21 cellular contexts compared by ENCODE assay signal in genomic region chr18:35189510-35189909, GRCh38.
A peak's percentile ranks its signal among the peaks of the same experiment; 100 is the strongest.
DNase-seq lines count a peak whose midpoint lies in the region; TF ChIP-seq lines count a peak whose summit lies in the region.
"Had no signal": no experiment of that assay in that cellular context is flagged by ENCODE, and none has a peak within 500 bp of the region (broad histone marks: within the 10 kb centered on the region; RNA-seq: fewer than 3 reads in every experiment).

No MANE protein-coding gene starts in this region.

- DNase-seq in NCI-H446 treated with DMSO at 0.1 percent for 48 hours (lab: John Stamatoyannopoulos, UW) (peak; percentile 3), choroid plexus epithelial cell (ENCODE audit: low read depth) (peak; percentile 23), hippocampal formation (lab: John Stamatoyannopoulos, UW) (peak; percentile 39 to 93), putamen (ENCODE audit: low spot score) (peak; percentile 88), NCI-H2196 (lab: John Stamatoyannopoulos, UW; ENCODE audit: unreplicated experiment) (no peak), UCSD-AML1 (lab: John Stamatoyannopoulos, UW; ENCODE audit: unreplicated experiment) (no peak), MV-4-11 (lab: John Stamatoyannopoulos, UW) (no peak)
- no peak for DNase-seq in stimulated activated naive CD4-positive, alpha-beta T cell (lab: John Stamatoyannopoulos, UW)
- DNase-seq: ACHN; activated CD4-positive, alpha-beta T cell treated with anti-CD3 and anti-CD28 coated beads, Interleukin-2, amount 50 U/mL, for 1 hour; Caco-2; DND-41; effector CD8-positive, alpha-beta T cell; GM23248; kidney glomerular epithelial cell; NCI-H1694 treated with DMSO at 0.1 percent for 48 hours; NCI-H2227 treated with DMSO at 0.1 percent for 48 hours; NCI-H774; spleen; stimulated activated CD4-positive, alpha-beta T cell treated with anti-CD3 and anti-CD28 coated beads, Interleukin-2, amount 100 ng/mL, for 48 hours had no signal

- no peak overlapping the region for H3K4me3 ChIP-seq in choroid plexus epithelial cell (ENCODE audit: low read depth, low read length)
- H3K4me3 ChIP-seq: BLaER1 treated with 17β-estradiol and CSF1 and Interleukin-3, amounts not matched to agents 10 nM and 100 nM; GM23248; spleen had no signal

- TF ChIP-seq CTCF in choroid plexus epithelial cell (conservative IDR thresholded peaks at IDR 0.05; ENCODE audit: low read depth, low read length): no peak

Comparison
In these comparisons a context has a peak if more than half of its experiments do, and no peak if none do; other contexts are left out.
1. DNase-seq: peak in NCI-H446 treated with DMSO at 0.1 percent for 48 hours (single experiment), choroid plexus epithelial cell (single experiment), hippocampal formation (2 of 2) and putamen (single experiment); none in NCI-H2196 (single experiment), UCSD-AML1 (single experiment), MV-4-11 (single experiment) and stimulated activated naive CD4-positive, alpha-beta T cell (0 of 6).